1 cellular context compared by ENCODE assay signal in genomic region chr3:141659821-141660597, GRCh38.
TF ChIP-seq lines count a peak whose summit lies in the region.

No MANE protein-coding gene starts in this region.

TF ChIP-seq in K562, 482 proteins besides CTCF, POLR2A, EP300 and RAD21 (continued from another document and continues in another):
- TF ChIP-seq, protein P1, sequence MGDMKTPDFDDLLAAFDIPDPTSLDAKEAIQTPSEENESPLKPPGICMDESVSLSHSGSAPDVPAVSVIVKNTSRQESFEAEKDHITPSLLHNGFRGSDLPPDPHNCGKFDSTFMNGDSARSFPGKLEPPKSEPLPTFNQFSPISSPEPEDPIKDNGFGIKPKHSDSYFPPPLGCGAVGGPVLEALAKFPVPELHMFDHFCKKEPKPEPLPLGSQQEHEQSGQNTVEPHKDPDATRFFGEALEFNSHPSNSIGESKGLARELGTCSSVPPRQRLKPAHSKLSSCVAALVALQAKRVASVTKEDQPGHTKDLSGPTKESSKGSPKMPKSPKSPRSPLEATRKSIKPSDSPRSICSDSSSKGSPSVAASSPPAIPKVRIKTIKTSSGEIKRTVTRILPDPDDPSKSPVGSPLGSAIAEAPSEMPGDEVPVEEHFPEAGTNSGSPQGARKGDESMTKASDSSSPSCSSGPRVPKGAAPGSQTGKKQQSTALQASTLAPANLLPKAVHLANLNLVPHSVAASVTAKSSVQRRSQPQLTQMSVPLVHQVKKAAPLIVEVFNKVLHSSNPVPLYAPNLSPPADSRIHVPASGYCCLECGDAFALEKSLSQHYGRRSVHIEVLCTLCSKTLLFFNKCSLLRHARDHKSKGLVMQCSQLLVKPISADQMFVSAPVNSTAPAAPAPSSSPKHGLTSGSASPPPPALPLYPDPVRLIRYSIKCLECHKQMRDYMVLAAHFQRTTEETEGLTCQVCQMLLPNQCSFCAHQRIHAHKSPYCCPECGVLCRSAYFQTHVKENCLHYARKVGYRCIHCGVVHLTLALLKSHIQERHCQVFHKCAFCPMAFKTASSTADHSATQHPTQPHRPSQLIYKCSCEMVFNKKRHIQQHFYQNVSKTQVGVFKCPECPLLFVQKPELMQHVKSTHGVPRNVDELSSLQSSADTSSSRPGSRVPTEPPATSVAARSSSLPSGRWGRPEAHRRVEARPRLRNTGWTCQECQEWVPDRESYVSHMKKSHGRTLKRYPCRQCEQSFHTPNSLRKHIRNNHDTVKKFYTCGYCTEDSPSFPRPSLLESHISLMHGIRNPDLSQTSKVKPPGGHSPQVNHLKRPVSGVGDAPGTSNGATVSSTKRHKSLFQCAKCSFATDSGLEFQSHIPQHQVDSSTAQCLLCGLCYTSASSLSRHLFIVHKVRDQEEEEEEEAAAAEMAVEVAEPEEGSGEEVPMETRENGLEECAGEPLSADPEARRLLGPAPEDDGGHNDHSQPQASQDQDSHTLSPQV (IDR thresholded peaks at IDR 0.05) = no peak
- no peak for TF ChIP-seq ZC3H4 (CRISPR knock-in tag; IDR thresholded peaks at IDR 0.05; ENCODE audit: borderline replicate concordance)
- no peak for TF ChIP-seq SMARCC2 (IDR thresholded peaks at IDR 0.05; ENCODE audit: low read depth)
- TF ChIP-seq EHMT2 (IDR thresholded peaks at IDR 0.05) = no peak
- TF ChIP-seq NFIC (IDR thresholded peaks at IDR 0.05) = no peak
- TF ChIP-seq ATF2 (CRISPR knock-in tag; IDR thresholded peaks at IDR 0.05) = no peak
- TF ChIP-seq HOXB6 (CRISPR knock-in tag; IDR thresholded peaks at IDR 0.05; ENCODE audit: borderline replicate concordance) = no peak
- TF ChIP-seq IRF9 (tag; IDR thresholded peaks at IDR 0.05) = no peak
- TF ChIP-seq ZBED1 (IDR thresholded peaks at IDR 0.05) = no peak
- no peak for TF ChIP-seq ZNF75A (CRISPR knock-in tag; IDR thresholded peaks at IDR 0.05)
- no peak for TF ChIP-seq ZNF408 (CRISPR knock-in tag; IDR thresholded peaks at IDR 0.05; ENCODE audit: low read depth)
- TF ChIP-seq NONO (IDR thresholded peaks at IDR 0.05; ENCODE audit: low read depth in 2 of 2, low read length in 1 of 2) = no peak
- TF ChIP-seq, protein P2, sequence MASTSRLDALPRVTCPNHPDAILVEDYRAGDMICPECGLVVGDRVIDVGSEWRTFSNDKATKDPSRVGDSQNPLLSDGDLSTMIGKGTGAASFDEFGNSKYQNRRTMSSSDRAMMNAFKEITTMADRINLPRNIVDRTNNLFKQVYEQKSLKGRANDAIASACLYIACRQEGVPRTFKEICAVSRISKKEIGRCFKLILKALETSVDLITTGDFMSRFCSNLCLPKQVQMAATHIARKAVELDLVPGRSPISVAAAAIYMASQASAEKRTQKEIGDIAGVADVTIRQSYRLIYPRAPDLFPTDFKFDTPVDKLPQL (IDR thresholded peaks at IDR 0.05; ENCODE audit: extremely low read depth, insufficient read length) = no peak
- TF ChIP-seq, protein P3, sequence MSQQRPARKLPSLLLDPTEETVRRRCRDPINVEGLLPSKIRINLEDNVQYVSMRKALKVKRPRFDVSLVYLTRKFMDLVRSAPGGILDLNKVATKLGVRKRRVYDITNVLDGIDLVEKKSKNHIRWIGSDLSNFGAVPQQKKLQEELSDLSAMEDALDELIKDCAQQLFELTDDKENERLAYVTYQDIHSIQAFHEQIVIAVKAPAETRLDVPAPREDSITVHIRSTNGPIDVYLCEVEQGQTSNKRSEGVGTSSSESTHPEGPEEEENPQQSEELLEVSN (IDR thresholded peaks at IDR 0.05; ENCODE audit: borderline replicate concordance in 1 of 2, extremely low read depth in 1 of 2, insufficient read depth in 1 of 2, insufficient read length in 1 of 2, low read depth in 1 of 2, low read length in 1 of 2, poor library complexity in 1 of 2, severe bottlenecking in 1 of 2) = peak in 1 of 2 experiments; percentile 68
- no peak for TF ChIP-seq PTTG1 (tag; IDR thresholded peaks at IDR 0.05; ENCODE audit: low read depth)
- no peak for TF ChIP-seq POLR3A (IDR thresholded peaks at IDR 0.05; ENCODE audit: borderline replicate concordance, extremely low read depth, insufficient read depth, insufficient read length)
- peak; percentile 46; the same call in 1 of the 2 replicates for TF ChIP-seq CTBP1 (IDR thresholded peaks at IDR 0.05; ENCODE audit: borderline replicate concordance)
- TF ChIP-seq ZNF311 (CRISPR knock-in tag; IDR thresholded peaks at IDR 0.05) = no peak
- peak; percentile 79 to 82 for TF ChIP-seq NRF1 (conservative IDR thresholded peaks at IDR 0.05 in 1 of 2, IDR thresholded peaks at IDR 0.05 in 1 of 2)
- no peak for TF ChIP-seq NFE2 (IDR thresholded peaks at IDR 0.05; ENCODE audit: low read depth)
- no peak for TF ChIP-seq RBM25 (IDR thresholded peaks at IDR 0.05; ENCODE audit: low read depth, low read length, severe bottlenecking)
- TF ChIP-seq, protein P4, sequence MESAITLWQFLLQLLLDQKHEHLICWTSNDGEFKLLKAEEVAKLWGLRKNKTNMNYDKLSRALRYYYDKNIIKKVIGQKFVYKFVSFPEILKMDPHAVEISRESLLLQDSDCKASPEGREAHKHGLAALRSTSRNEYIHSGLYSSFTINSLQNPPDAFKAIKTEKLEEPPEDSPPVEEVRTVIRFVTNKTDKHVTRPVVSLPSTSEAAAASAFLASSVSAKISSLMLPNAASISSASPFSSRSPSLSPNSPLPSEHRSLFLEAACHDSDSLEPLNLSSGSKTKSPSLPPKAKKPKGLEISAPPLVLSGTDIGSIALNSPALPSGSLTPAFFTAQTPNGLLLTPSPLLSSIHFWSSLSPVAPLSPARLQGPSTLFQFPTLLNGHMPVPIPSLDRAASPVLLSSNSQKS (CRISPR knock-in tag; IDR thresholded peaks at IDR 0.05) = no peak
- TF ChIP-seq ZNF165 (CRISPR knock-in tag; IDR thresholded peaks at IDR 0.05; ENCODE audit: borderline replicate concordance) = no peak
- no peak for TF ChIP-seq ELF1 (tag; IDR thresholded peaks at IDR 0.05)
- peak; percentile 32 for TF ChIP-seq FIP1L1 (IDR thresholded peaks at IDR 0.05; ENCODE audit: low read depth, low read length, poor library complexity, severe bottlenecking)
- TF ChIP-seq, protein P5, sequence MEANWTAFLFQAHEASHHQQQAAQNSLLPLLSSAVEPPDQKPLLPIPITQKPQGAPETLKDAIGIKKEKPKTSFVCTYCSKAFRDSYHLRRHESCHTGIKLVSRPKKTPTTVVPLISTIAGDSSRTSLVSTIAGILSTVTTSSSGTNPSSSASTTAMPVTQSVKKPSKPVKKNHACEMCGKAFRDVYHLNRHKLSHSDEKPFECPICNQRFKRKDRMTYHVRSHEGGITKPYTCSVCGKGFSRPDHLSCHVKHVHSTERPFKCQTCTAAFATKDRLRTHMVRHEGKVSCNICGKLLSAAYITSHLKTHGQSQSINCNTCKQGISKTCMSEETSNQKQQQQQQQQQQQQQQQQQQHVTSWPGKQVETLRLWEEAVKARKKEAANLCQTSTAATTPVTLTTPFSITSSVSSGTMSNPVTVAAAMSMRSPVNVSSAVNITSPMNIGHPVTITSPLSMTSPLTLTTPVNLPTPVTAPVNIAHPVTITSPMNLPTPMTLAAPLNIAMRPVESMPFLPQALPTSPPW (CRISPR knock-in tag; IDR thresholded peaks at IDR 0.05) = no peak
- TF ChIP-seq ZFP30 (CRISPR knock-in tag; IDR thresholded peaks at IDR 0.05; ENCODE audit: borderline replicate concordance) = no peak
- TF ChIP-seq SMAD4 (CRISPR knock-in tag; conservative IDR thresholded peaks at IDR 0.05) = peak; percentile 33; the same call in 1 of the 2 replicates
- TF ChIP-seq ZSCAN32 (CRISPR knock-in tag; IDR thresholded peaks at IDR 0.05) = no peak
- TF ChIP-seq, protein P6, sequence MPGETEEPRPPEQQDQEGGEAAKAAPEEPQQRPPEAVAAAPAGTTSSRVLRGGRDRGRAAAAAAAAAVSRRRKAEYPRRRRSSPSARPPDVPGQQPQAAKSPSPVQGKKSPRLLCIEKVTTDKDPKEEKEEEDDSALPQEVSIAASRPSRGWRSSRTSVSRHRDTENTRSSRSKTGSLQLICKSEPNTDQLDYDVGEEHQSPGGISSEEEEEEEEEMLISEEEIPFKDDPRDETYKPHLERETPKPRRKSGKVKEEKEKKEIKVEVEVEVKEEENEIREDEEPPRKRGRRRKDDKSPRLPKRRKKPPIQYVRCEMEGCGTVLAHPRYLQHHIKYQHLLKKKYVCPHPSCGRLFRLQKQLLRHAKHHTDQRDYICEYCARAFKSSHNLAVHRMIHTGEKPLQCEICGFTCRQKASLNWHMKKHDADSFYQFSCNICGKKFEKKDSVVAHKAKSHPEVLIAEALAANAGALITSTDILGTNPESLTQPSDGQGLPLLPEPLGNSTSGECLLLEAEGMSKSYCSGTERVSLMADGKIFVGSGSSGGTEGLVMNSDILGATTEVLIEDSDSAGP (CRISPR knock-in tag; IDR thresholded peaks at IDR 0.05) = no peak
- TF ChIP-seq TCFL5 (CRISPR knock-in tag; conservative IDR thresholded peaks at IDR 0.05) = no peak
- no peak for TF ChIP-seq KLF6 (CRISPR knock-in tag; IDR thresholded peaks at IDR 0.05; ENCODE audit: borderline replicate concordance)
- no peak for TF ChIP-seq HSF4 (CRISPR knock-in tag; IDR thresholded peaks at IDR 0.05; ENCODE audit: borderline replicate concordance)
- TF ChIP-seq, protein P7, sequence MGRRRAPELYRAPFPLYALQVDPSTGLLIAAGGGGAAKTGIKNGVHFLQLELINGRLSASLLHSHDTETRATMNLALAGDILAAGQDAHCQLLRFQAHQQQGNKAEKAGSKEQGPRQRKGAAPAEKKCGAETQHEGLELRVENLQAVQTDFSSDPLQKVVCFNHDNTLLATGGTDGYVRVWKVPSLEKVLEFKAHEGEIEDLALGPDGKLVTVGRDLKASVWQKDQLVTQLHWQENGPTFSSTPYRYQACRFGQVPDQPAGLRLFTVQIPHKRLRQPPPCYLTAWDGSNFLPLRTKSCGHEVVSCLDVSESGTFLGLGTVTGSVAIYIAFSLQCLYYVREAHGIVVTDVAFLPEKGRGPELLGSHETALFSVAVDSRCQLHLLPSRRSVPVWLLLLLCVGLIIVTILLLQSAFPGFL (CRISPR knock-in tag; IDR thresholded peaks at IDR 0.05) = no peak
- no peak for TF ChIP-seq DNMT1 (IDR thresholded peaks at IDR 0.05)
- TF ChIP-seq NCOA4 (IDR thresholded peaks at IDR 0.05; ENCODE audit: partially characterized antibody) = no peak
- TF ChIP-seq PCBP1 (IDR thresholded peaks at IDR 0.05; ENCODE audit: low read depth, low read length, poor library complexity, severe bottlenecking) = peak; percentile 47
- TF ChIP-seq HLTF (IDR thresholded peaks at IDR 0.05) = no peak
- no peak for TF ChIP-seq MAFK (IDR thresholded peaks at IDR 0.05; ENCODE audit: low read length)
- TF ChIP-seq GATAD2B (IDR thresholded peaks at IDR 0.05; ENCODE audit: borderline replicate concordance) = no peak
- no peak for TF ChIP-seq NCOR1 (IDR thresholded peaks at IDR 0.05)
- no peak for TF ChIP-seq ZSCAN29 (IDR thresholded peaks at IDR 0.05)
- TF ChIP-seq PHF8 (IDR thresholded peaks at IDR 0.05; ENCODE audit: borderline replicate concordance, low read length) = peak; percentile 39; the same call in 1 of the 2 replicates
- TF ChIP-seq SUPT5H (IDR thresholded peaks at IDR 0.05) = no peak
- TF ChIP-seq FOXK1 (CRISPR knock-in tag; IDR thresholded peaks at IDR 0.05; ENCODE audit: borderline replicate concordance) = no peak
- no peak for TF ChIP-seq OTX1 (CRISPR knock-in tag; IDR thresholded peaks at IDR 0.05)
- no peak for TF ChIP-seq ARID3A (IDR thresholded peaks at IDR 0.05; ENCODE audit: borderline replicate concordance, low read depth, low read length)
- no peak for TF ChIP-seq CBX5 (IDR thresholded peaks at IDR 0.05; ENCODE audit: borderline replicate concordance, low read depth)
- no peak for TF ChIP-seq XRCC4 (IDR thresholded peaks at IDR 0.05; ENCODE audit: extremely low read depth, insufficient read depth, insufficient read length)
